ENCODE assay signal across 8 cellular contexts in genomic region chr9:137301086-137301947, GRCh38. TPM values are rescaled to one million over a fixed set of nuclear protein-coding genes. Genes with fewer than 3 reads are reported as not detected.
DNase-seq lines count a peak whose midpoint lies in the region; ATAC-seq, FAIRE-seq and TF ChIP-seq lines count a peak whose summit lies in the region.

No MANE protein-coding gene starts in this region.

- no peak for TF ChIP-seq CTCF in epithelial cell of esophagus (IDR thresholded peaks at IDR 0.05; ENCODE audit: insufficient read depth, low read depth, low read length, missing control alignments)

- peaks cover 49 to 89% (median 75%) of the 10 kb centered on the region in 10 experiments for H3K4me1 ChIP-seq in BLaER1 treated with 17β-estradiol and CSF1 and Interleukin-3, amounts not matched to agents 10 nM and 100 nM

- H3K27me3 Mint-ChIP-seq in T-helper 17 cell = peaks cover 16% of the 10 kb centered on the region
- H3K27me3 Mint-ChIP-seq in naive thymus-derived CD8-positive, alpha-beta T cell = peaks cover 6 to 31% (median 14%) of the 10 kb centered on the region in 5 donors

- peak; percentile 91 for FAIRE-seq in GM12892 (lab: Jason Lieb, UNC)

- H3K36me3 Mint-ChIP-seq in T-helper 17 cell (ENCODE audit: low read depth) = peaks cover 2% of the 10 kb centered on the region
- peaks cover 0 to 2% (median 0%) of the 10 kb centered on the region in 3 donors for H3K36me3 Mint-ChIP-seq in naive thymus-derived CD8-positive, alpha-beta T cell

- peaks cover 6% of the 10 kb centered on the region for H3K4me1 Mint-ChIP-seq in T-helper 17 cell
- peaks cover 4 to 27% (median 23%) of the 10 kb centered on the region in 4 donors for H3K4me1 Mint-ChIP-seq in naive thymus-derived CD8-positive, alpha-beta T cell

- POLR2A ChIA-PET in naive thymus-derived CD8-positive, alpha-beta T cell (lab: Charles Lee) = interaction anchor here (0.7 to 2.0 kb wide), 8 partner anchors 20 to 215 kb away, joined by 3 to 9 read pairs (median 4); partner anchors contain the start of genes ENTPD8, EXD3, MAN1B1 and NELFB

- no peaks in the 10 kb centered on the region; a peak in 1 of 22 replicates for H3K36me3 ChIP-seq in BLaER1 treated with 17β-estradiol and CSF1 and Interleukin-3, amounts not matched to agents 10 nM and 100 nM

- peak overlapping the region; percentile 54 to 78 (median 66) for H3K4me3 ChIP-seq in BLaER1 treated with 17β-estradiol and CSF1 and Interleukin-3, amounts not matched to agents 10 nM and 100 nM
- peak overlapping the region; percentile 66 for H3K4me3 ChIP-seq in epithelial cell of esophagus (ENCODE audit: low read length)

- peaks cover 53 to 58% (median 55%) of the 10 kb centered on the region in 11 experiments for H3K27me3 ChIP-seq in BLaER1 treated with 17β-estradiol and CSF1 and Interleukin-3, amounts not matched to agents 10 nM and 100 nM

- no peak overlapping the region for H3K27ac Mint-ChIP-seq in T-helper 17 cell
- H3K27ac Mint-ChIP-seq in naive thymus-derived CD8-positive, alpha-beta T cell = no peak overlapping the region

- DNase-seq in GM12892 (ENCODE audit: insufficient read length) = no peak
- DNase-seq in HK-2 (ENCODE audit: unreplicated experiment) = peak; percentile 60
- peak in 1 of 3 donors; percentile 12 for DNase-seq in T-helper 17 cell
- DNase-seq in epithelial cell of esophagus (ENCODE audit: low read depth) = peak; percentile 62
- DNase-seq in naive thymus-derived CD8-positive, alpha-beta T cell = peak in 2 of 10 donors; percentile 1 to 16
- no peak for DNase-seq in C1 segment of cervical spinal cord (lab: John Stamatoyannopoulos, UW)
- no peak for DNase-seq in kidney glomerular epithelial cell (lab: John Stamatoyannopoulos, UW)

- no peaks in the 10 kb centered on the region for H3K9me3 ChIP-seq in BLaER1 treated with 17β-estradiol and CSF1 and Interleukin-3, amounts not matched to agents 10 nM and 100 nM (replicated peaks in 1 of 11)
- H3K9me3 ChIP-seq in T-helper 17 cell (ENCODE audit: control insufficient read depth, low read length, poor library complexity, severe bottlenecking) = no peaks in the 10 kb centered on the region

- H3K27ac ChIP-seq in BLaER1 treated with 17β-estradiol and CSF1 and Interleukin-3, amounts not matched to agents 10 nM and 100 nM = peak overlapping the region; percentile 13 to 79 (median 52); a peak in 18 of 22 replicates

- peaks cover 0 to 50% (median 42%) of the 10 kb centered on the region in 11 experiments; a peak in 19 of 22 replicates for H4K20me1 ChIP-seq in BLaER1 treated with 17β-estradiol and CSF1 and Interleukin-3, amounts not matched to agents 10 nM and 100 nM

- peak overlapping the region; percentile 62 to 81 (median 74) for H3K9ac ChIP-seq in BLaER1 treated with 17β-estradiol and CSF1 and Interleukin-3, amounts not matched to agents 10 nM and 100 nM

- H3K4me3 Mint-ChIP-seq in T-helper 17 cell = peak overlapping the region; percentile 81
- peak overlapping the region; percentile 60 to 86 (median 76) for H3K4me3 Mint-ChIP-seq in naive thymus-derived CD8-positive, alpha-beta T cell

- peaks cover 0 to 2% (median 0%) of the 10 kb centered on the region in 9 donors for H3K9me3 Mint-ChIP-seq in naive thymus-derived CD8-positive, alpha-beta T cell

- TF ChIP-seq POLR2A in GM12892 (IDR thresholded peaks at IDR 0.05; ENCODE audit: low read depth, low read length) = no peak

- peak overlapping the region; percentile 96 to 100 (median 98) for H3K4me2 ChIP-seq in BLaER1 treated with 17β-estradiol and CSF1 and Interleukin-3, amounts not matched to agents 10 nM and 100 nM

- ATAC-seq in T-helper 17 cell = peak; percentile 14
- ATAC-seq in naive thymus-derived CD8-positive, alpha-beta T cell = peak in 1 of 2 donors; percentile 19

RNA-seq across cellular contexts. Expression of gene NRARP, which starts 0.8 kb away (rescaled TPM):
- polyA plus RNA-seq in GM12892 (2012; ENCODE audit: missing spikeins) = 0.95 TPM
- total RNA-seq in T-helper 17 cell = under 1 TPM; 0.42 to 0.91 TPM
- 1 to 10 TPM; 2.4 to 2.5 TPM for total RNA-seq in naive thymus-derived CD8-positive, alpha-beta T cell
- polyA plus RNA-seq in naive thymus-derived CD8-positive, alpha-beta T cell = not detected

RNA-seq across cellular contexts. Expression of gene TOR4A, which starts 23.8 kb away (rescaled TPM):
- 2.1 TPM for polyA plus RNA-seq in GM12892 (2012; ENCODE audit: missing spikeins)
- 1 to 10 TPM; 2.1 to 4.0 TPM for total RNA-seq in T-helper 17 cell
- total RNA-seq in naive thymus-derived CD8-positive, alpha-beta T cell = 1 to 10 TPM in 1 of 2 experiments, under 1 TPM in 1; 0.91 to 1.4 TPM
- under 1 TPM in 2 of 3 donors, not detected in 1; 0.12 to 0.15 TPM for polyA plus RNA-seq in naive thymus-derived CD8-positive, alpha-beta T cell

RNA-seq across cellular contexts. Expression of gene NELFB, which starts 46.2 kb away (rescaled TPM):
- polyA plus RNA-seq in GM12892 (2012; ENCODE audit: missing spikeins) = 21.8 TPM
- total RNA-seq in T-helper 17 cell = 10 to 100 TPM; 33.2 to 37.8 TPM
- total RNA-seq in naive thymus-derived CD8-positive, alpha-beta T cell = 10 to 100 TPM; 42.4 to 45.9 TPM
- polyA plus RNA-seq in naive thymus-derived CD8-positive, alpha-beta T cell = 10 to 100 TPM; 20.4 to 29.7 (median 25.0) TPM

RNA-seq across cellular contexts. Expression of gene STPG3, which starts 50.2 kb away (rescaled TPM):
- polyA plus RNA-seq in GM12892 (2012; ENCODE audit: missing spikeins) = 0.57 TPM
- under 1 TPM in 1 of 2 donors, not detected in 1; 0.62 TPM for total RNA-seq in T-helper 17 cell
- total RNA-seq in naive thymus-derived CD8-positive, alpha-beta T cell = not detected
- polyA plus RNA-seq in naive thymus-derived CD8-positive, alpha-beta T cell = not detected

Comparison
In these comparisons a context has a peak if more than half of its experiments do, and no peak if none do; other contexts are left out.
1. DNase-seq: peak in HK-2 (single experiment) and epithelial cell of esophagus (single experiment); none in GM12892 (single experiment), C1 segment of cervical spinal cord (0 of 14) and kidney glomerular epithelial cell (single experiment).